In genomic region chr11:25628030-25628429, GRCh38 we compare ENCODE assay signal across 34 cellular contexts.
"Had no signal": no experiment of that assay in that cellular context is flagged by ENCODE, and none has a peak within 500 bp of the region (broad histone marks: within the 10 kb centered on the region; RNA-seq: fewer than 3 reads in every experiment).

No MANE protein-coding gene starts in this region.

- DNase-seq: Kasumi-1, KG1, MG63, NCI-H1048, NCI-H1092 treated with DMSO at 0.1 percent for 48 hours, NCI-H1105 treated with DMSO at 0.1 percent for 48 hours, NCI-H1417, NCI-H1436, NCI-H146, NCI-H1694, NCI-H187, NCI-H1930, NCI-H2029 treated with DMSO at 0.1 percent for 48 hours, NCI-H2081 treated with DMSO at 0.1 percent for 48 hours, NCI-H2107, NCI-H2171, NCI-H226, NCI-H446 treated with DMSO at 0.1 percent for 48 hours, NCI-H510A, NCI-H524, NCI-H526, NCI-H69, NCI-H82, PC-9, SHP77, SIG-M5, SJCRH30, SW 1271 had no signal

- H2AFZ ChIP-seq: PC-9 had no signal

- ATAC-seq: Panc1, Right ventricle myocardium inferior, SK-N-SH treated with all-trans-retinoic acid at 6 μM for 48 hours had no signal

- H3K27ac ChIP-seq: PC-9, RWPE1, SJCRH30, SK-N-MC had no signal

- H3K4me2 ChIP-seq: PC-9 had no signal

- FAIRE-seq: RCC 7860 had no signal

- H3K9me3 ChIP-seq: MG63, SJCRH30 had no signal

- H3K27me3 ChIP-seq: MG63, SJCRH30 had no signal

- H3K4me1 ChIP-seq: SJCRH30 had no signal

- H3K36me3 ChIP-seq: MG63, SJCRH30 had no signal

- H3K4me3 ChIP-seq: MG63, PC-9, SJCRH30, SK-N-MC had no signal
